22 cellular contexts compared by ENCODE assay signal in the genomic region with DNA sequence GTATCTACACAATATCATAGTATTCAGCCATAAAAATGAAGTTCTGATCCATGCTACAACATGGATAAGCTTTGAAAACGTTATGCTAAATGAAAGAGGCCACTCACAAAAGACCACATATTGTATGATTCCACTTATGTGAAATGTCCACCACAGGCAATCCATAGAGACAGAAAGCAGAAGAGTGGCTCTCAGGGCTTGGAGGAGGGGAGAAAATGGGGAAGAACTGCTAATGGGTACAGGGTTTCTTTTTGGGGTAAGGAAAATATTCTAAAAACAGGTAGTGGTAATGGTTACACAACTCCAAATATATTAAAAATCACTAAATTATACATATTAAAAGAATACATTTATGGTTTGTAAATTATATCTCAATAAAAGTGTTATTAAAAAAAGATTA. TPM values are rescaled to one million over a fixed set of nuclear protein-coding genes. Genes with fewer than 3 reads are reported as not detected.
"Had no signal": no experiment of that assay in that cellular context is flagged by ENCODE, and none has a peak within 500 bp of the region (broad histone marks: within the 10 kb centered on the region; RNA-seq: fewer than 3 reads in every experiment).

No MANE protein-coding gene starts in this region.

- ATAC-seq: activated T-cell treated with anti-CD3 and anti-CD28 coated beads, Interleukin-2, amount 50 U/mL, for 72 hours; gastroesophageal sphincter; heart right ventricle; left cardiac atrium; lower lobe of right lung; WTC11 had no signal

- H3K36me3 ChIP-seq: breast epithelium, gastroesophageal sphincter, heart right ventricle, sigmoid colon, spleen, suprapubic skin had no signal

- H3K27me3 ChIP-seq: breast epithelium, gastroesophageal sphincter, heart right ventricle, sigmoid colon, suprapubic skin, upper lobe of left lung had no signal

- H3K4me3 ChIP-seq: breast epithelium, dorsolateral prefrontal cortex, gastroesophageal sphincter, heart right ventricle, lower lobe of right lung, sigmoid colon, spleen, suprapubic skin, upper lobe of left lung had no signal

- H3K9me3 ChIP-seq: breast epithelium, gastroesophageal sphincter, heart right ventricle, lower lobe of right lung, sigmoid colon, spleen, suprapubic skin, upper lobe of left lung had no signal

- DNase-seq: activated CD4-positive, alpha-beta T cell treated with anti-CD3 and anti-CD28 coated beads, Interleukin-2, amount 10 ng/mL, durations not matched to agents 24 days and 14 days; activated CD8-positive, alpha-beta memory T cell treated with anti-CD3 and anti-CD28 coated beads, Interleukin-2, amount 50 U/mL, for 48 hours; activated naive CD8-positive, alpha-beta T cell treated with anti-CD3 and anti-CD28 coated beads, Interleukin-2, amount 10 ng/mL, durations not matched to agents 7 days and 5 days; activated T-cell treated with anti-CD3 and anti-CD28 coated beads, Interleukin-2, amount 50 U/mL, for 72 hours; aorta; dorsolateral prefrontal cortex; erythroblast; heart right ventricle; left cardiac atrium; lower lobe of right lung; sigmoid colon; spleen; upper lobe of left lung had no signal

- H3K27ac ChIP-seq: breast epithelium, dorsolateral prefrontal cortex, gastroesophageal sphincter, lower lobe of right lung, sigmoid colon, suprapubic skin had no signal

RNA-seq across cellular contexts. Expression of gene SCNN1A, which starts 16.5 kb away (rescaled TPM):
- total RNA-seq: activated CD4-positive, alpha-beta T cell treated with anti-CD3 and anti-CD28 coated beads, Interleukin-2, amount 10 ng/mL, durations not matched to agents 24 days and 14 days; cerebellum had no signal
- polyA plus RNA-seq: neural cell had no signal

RNA-seq across cellular contexts. Expression of gene LTBR, which starts 25.1 kb away (rescaled TPM):
- polyA plus RNA-seq: neural cell had no signal

RNA-seq across cellular contexts. Expression of gene PLEKHG6, which starts 48.4 kb away (rescaled TPM):
- total RNA-seq: activated CD4-positive, alpha-beta T cell treated with anti-CD3 and anti-CD28 coated beads, Interleukin-2, amount 10 ng/mL, durations not matched to agents 24 days and 14 days; activated naive CD8-positive, alpha-beta T cell treated with anti-CD3 and anti-CD28 coated beads, Interleukin-2, amount 10 ng/mL, durations not matched to agents 7 days and 5 days; activated T-cell treated with anti-CD3 and anti-CD28 coated beads, Interleukin-2, amount 50 U/mL, for 72 hours; myocyte; osteoblast; pulmonary artery endothelial cell had no signal
- polyA plus RNA-seq: neural cell had no signal
